In the genomic region with DNA sequence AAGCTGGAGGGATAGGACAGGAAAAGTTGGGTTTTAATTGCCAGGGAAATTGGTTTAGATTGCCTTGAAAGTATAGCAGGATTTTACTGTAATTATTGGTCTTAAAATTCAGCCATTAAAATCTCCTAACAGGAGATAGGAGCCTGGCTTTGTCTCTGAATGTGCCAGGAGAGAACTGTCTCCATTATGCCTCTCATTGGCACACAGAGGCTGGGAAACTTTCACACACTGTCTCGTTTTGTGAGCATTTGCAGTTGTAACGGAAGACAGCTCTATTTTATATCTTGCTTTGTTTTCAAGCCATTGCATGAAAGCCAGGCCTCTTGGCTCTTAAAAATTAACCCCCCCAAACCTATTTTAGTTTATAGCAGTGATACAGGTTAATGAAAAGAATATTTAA, we compare ENCODE assay signal across 27 cellular contexts.
"Had no signal": no experiment of that assay in that cellular context is flagged by ENCODE, and none has a peak within 500 bp of the region (broad histone marks: within the 10 kb centered on the region; RNA-seq: fewer than 3 reads in every experiment).

No MANE protein-coding gene starts in this region.

- H3K4me3 ChIP-seq: MG63, SJCRH30 had no signal

- H3K36me3 ChIP-seq: brain microvascular endothelial cell, MG63, SJCRH30 had no signal

- DNase-seq: activated B cell treated with CpG ODN at 0.5 μM for 24 hours; activated CD4-positive, alpha-beta T cell treated with anti-CD3 and anti-CD28 coated beads for 1 hour; activated CD4-positive, alpha-beta T cell treated with anti-CD3 and anti-CD28 coated beads, Interleukin-2, amount 10 ng/mL, durations not matched to agents 24 days and 14 days; activated CD4-positive, alpha-beta T cell treated with anti-CD3 and anti-CD28 coated beads, Interleukin-2, amount 50 U/mL, for 48 hours; activated gamma-delta T cell; activated naive CD4-positive, alpha-beta T cell treated with anti-CD3 and anti-CD28 coated beads for 36 hours; activated T-cell treated with anti-CD3 and anti-CD28 coated beads for 4 hours; activated T-cell treated with anti-CD3 and anti-CD28 coated beads, Interleukin-2, amount 50 U/mL, for 48 hours; brain microvascular endothelial cell; MG63; MV-4-11; NCI-H1092 treated with DMSO at 0.1 percent for 48 hours; NCI-H1417 treated with DMSO at 0.1 percent for 48 hours; NCI-H1694; NCI-H2029; NCI-H2107; NCI-H2171 treated with DMSO at 0.1 percent for 48 hours; NCI-H226; NCI-H69; NK-92 treated with Interleukin-12 subunit alpha and Interleukin-12 subunit beta, amount 100 ng/mL, for 24 hours; OCI-M1; Right ventricle myocardium superior; SJCRH30; SK-N-SH had no signal

- H3K9me3 ChIP-seq: MG63, SJCRH30, SK-N-SH had no signal

- H3K27ac ChIP-seq: brain microvascular endothelial cell, RWPE1, SJCRH30 had no signal

- H3K27me3 ChIP-seq: brain microvascular endothelial cell, SJCRH30 had no signal

- H3K4me1 ChIP-seq: SJCRH30 had no signal

- ATAC-seq: activated T-helper 17 cell treated with anti-CD3 and anti-CD28 coated beads, Interleukin-2, amount 50 U/mL, for 72 hours; Panc1 had no signal
